Comparison of ENCODE assay signal across 24 cellular contexts in genomic region chr14:53501361-53502320, GRCh38.
A peak's percentile ranks its signal among the peaks of the same experiment; 100 is the strongest.
DNase-seq lines count a peak whose midpoint lies in the region; ATAC-seq and TF ChIP-seq lines count a peak whose summit lies in the region.
"Had no signal": no experiment of that assay in that cellular context is flagged by ENCODE, and none has a peak within 500 bp of the region (broad histone marks: within the 10 kb centered on the region; RNA-seq: fewer than 3 reads in every experiment).

No MANE protein-coding gene starts in this region.

- H3K4me1 ChIP-seq in breast epithelium: no peaks in the 10 kb centered on the region
- H3K4me1 ChIP-seq: pancreas, tibial nerve had no signal

- intact Hi-C loops in breast epithelium (cut with DNase I; ENCODE audit: low total_unique reads) (no loop called here), head of caudate nucleus (cut with DNase I) (no loop called here)

- in situ Hi-C loops in T47D (cut with HindIII; ENCODE audit: low pct_unique_long_range_greater_than_20kb, low sequenced_read_pairs): no loop called here

- no peaks in the 10 kb centered on the region for H3K27me3 ChIP-seq in breast epithelium
- H3K27me3 ChIP-seq: dorsolateral prefrontal cortex, esophagus squamous epithelium, pancreas, tibial nerve had no signal

- no peaks in the 10 kb centered on the region for H3K36me3 ChIP-seq in breast epithelium
- H3K36me3 ChIP-seq: esophagus squamous epithelium, pancreas, tibial nerve had no signal

- H3K4me3 ChIP-seq in breast epithelium: no peak overlapping the region
- no peak overlapping the region for H3K4me3 ChIP-seq in choroid plexus epithelial cell (ENCODE audit: low read depth, low read length)
- H3K4me3 ChIP-seq: dorsolateral prefrontal cortex, esophagus squamous epithelium, pancreas, tibial nerve had no signal

- DNase-seq in T47D (ENCODE audit: low read depth in 1 of 2, low spot score in 1 of 2): peak; percentile 37 to 67
- no peak for DNase-seq in breast epithelium (ENCODE audit: low spot score in 2 of 2)
- DNase-seq in choroid plexus epithelial cell (ENCODE audit: low read depth): peak; percentile 41
- DNase-seq in left kidney (ENCODE audit: low read depth, low spot score): peak; percentile 12
- DNase-seq in amygdala (lab: John Stamatoyannopoulos, UW): no peak
- no peak for DNase-seq in NCI-H1092 treated with DMSO at 0.1 percent for 48 hours (lab: John Stamatoyannopoulos, UW)
- DNase-seq in head of caudate nucleus: no peak
- DNase-seq: activated CD8-positive, alpha-beta memory T cell treated with anti-CD3 and anti-CD28 coated beads, Interleukin-2, amount 10 ng/mL, durations not matched to agents 7 days and 5 days; activated effector memory CD4-positive, alpha-beta T cell treated with Interleukin-2 at 50 U/mL for 16 hours; CD8-positive, alpha-beta T cell; DMS79 treated with DMSO at 0.1 percent for 48 hours; dorsolateral prefrontal cortex; esophagus squamous epithelium; Kasumi-1; left ventricle myocardium superior; naive B cell; NCI-H187; NCI-H510A treated with DMSO at 0.1 percent for 48 hours; pancreas; SIG-M5; T-helper 2 cell had no signal

- H3K27ac ChIP-seq in breast epithelium: no peak overlapping the region
- H3K27ac ChIP-seq: dorsolateral prefrontal cortex, esophagus squamous epithelium, pancreas, tibial nerve had no signal

- TF ChIP-seq CTCF in breast epithelium (IDR thresholded peaks at IDR 0.05) (no peak), choroid plexus epithelial cell (conservative IDR thresholded peaks at IDR 0.05; ENCODE audit: low read depth, low read length) (no peak)

- H3K9me3 ChIP-seq in breast epithelium: peaks cover 0 to 9% of the 10 kb centered on the region in 2 donors
- H3K9me3 ChIP-seq: esophagus squamous epithelium, pancreas had no signal

- TF ChIP-seq POLR2A in breast epithelium (IDR thresholded peaks at IDR 0.05): no peak

- no peak for ATAC-seq in GM18519 (IDR thresholded peaks at IDR 0.05; ENCODE audit: low FRiP score, unreplicated experiment)
- ATAC-seq: activated CD8-positive, alpha-beta memory T cell treated with anti-CD3 and anti-CD28 coated beads, Interleukin-2, amount 10 ng/mL, durations not matched to agents 7 days and 5 days; CD8-positive, alpha-beta T cell; left ventricle myocardium superior; pancreas; stimulated activated effector memory CD8-positive, alpha-beta T cell treated with anti-CD3 and anti-CD28 coated beads, Interleukin-12 subunit alpha, Interleukin-12 subunit beta, amount 100 ng/mL, for 72 hours had no signal

Comparison
In these comparisons a context has a peak if more than half of its experiments do, and no peak if none do; other contexts are left out.
1. DNase-seq: peak in T47D (2 of 2), choroid plexus epithelial cell (single experiment) and left kidney (single experiment); none in breast epithelium (0 of 2), amygdala (0 of 56), NCI-H1092 treated with DMSO at 0.1 percent for 48 hours (single experiment) and head of caudate nucleus (0 of 42).